32 cellular contexts compared by ENCODE assay signal in the genomic region with DNA sequence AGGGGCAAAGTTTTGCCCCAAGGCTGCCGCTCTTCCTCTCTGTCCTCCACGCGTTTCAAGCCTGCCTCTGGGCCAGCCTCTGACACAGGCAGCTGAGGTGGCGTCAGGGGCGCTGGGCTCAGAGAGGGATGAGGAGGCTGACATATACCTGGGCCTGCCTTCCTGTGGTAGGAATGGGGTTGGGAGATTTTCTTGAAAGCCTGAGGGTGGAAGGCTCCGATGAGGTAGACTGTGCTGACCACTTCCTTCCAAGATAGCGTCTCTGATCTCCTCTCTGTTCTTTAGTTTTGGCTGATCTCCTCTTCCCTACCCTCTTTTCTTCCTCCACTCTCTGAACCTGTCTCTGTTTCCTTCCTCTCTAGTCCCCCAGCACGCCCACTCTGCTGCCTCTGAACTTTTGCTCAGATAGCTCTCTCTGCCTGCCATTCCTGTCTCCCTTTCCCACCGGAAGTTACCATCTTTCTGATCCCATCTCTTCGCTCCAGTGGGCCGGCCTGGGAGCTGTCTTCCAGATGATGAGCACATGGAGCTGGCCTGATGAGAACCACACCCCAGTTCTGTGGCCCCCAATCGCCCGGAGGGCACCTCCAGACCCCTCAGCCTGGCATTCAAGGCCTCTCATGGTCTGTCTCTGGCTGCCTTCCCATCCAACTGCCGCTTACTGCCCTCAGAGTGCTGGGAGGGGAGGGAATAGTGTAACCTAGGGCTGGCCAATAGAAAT. TPM values are rescaled to one million over a fixed set of nuclear protein-coding genes. Genes with fewer than 3 reads are reported as not detected.
DNase-seq lines count a peak whose midpoint lies in the region; ATAC-seq and TF ChIP-seq lines count a peak whose summit lies in the region.
"Had no signal": no experiment of that assay in that cellular context is flagged by ENCODE, and none has a peak within 500 bp of the region (broad histone marks: within the 10 kb centered on the region; RNA-seq: fewer than 3 reads in every experiment).

No MANE protein-coding gene starts in this region.

- H3K4me1 ChIP-seq in GM23338 (ENCODE audit: insufficient read depth): no peaks in the 10 kb centered on the region
- H3K4me1 ChIP-seq: psoas muscle, sigmoid colon had no signal

- no peaks in the 10 kb centered on the region for H3K79me2 ChIP-seq in GM23338 (replicated peaks; ENCODE audit: insufficient read depth)

- intact Hi-C loops in activated CD4-positive, alpha-beta T cell treated with anti-CD3 and anti-CD28 coated beads for 36 hours (cut with DNase I, micrococcal nuclease): no loop called here
- intact Hi-C loops in Right ventricle myocardium inferior (cut with DNase I): no loop called here

- ATAC-seq in activated CD4-positive, alpha-beta T cell treated with anti-CD3 and anti-CD28 coated beads for 36 hours: peak; percentile 39
- no peak for ATAC-seq in GM23338
- no peak for ATAC-seq in activated naive CD8-positive, alpha-beta T cell treated with anti-CD3 and anti-CD28 coated beads, Interleukin-2, amount 50 U/mL, for 24 hours
- no peak for ATAC-seq in Right ventricle myocardium inferior
- ATAC-seq in HG02759 (IDR thresholded peaks at IDR 0.05; ENCODE audit: unreplicated experiment): no peak
- ATAC-seq: HepG2, left ventricle myocardium superior, psoas muscle, SK-N-SH treated with all-trans-retinoic acid at 6 μM for 48 hours had no signal

- H3F3A ChIP-seq in GM23338 (replicated peaks; ENCODE audit: low read depth): no peaks in the 10 kb centered on the region

- no peak overlapping the region for H3K4me2 ChIP-seq in GM23338
- H3K4me2 ChIP-seq: PC-9 had no signal

- no peaks in the 10 kb centered on the region for H3K36me3 ChIP-seq in GM23338 (ENCODE audit: insufficient read depth)
- H3K36me3 ChIP-seq: sigmoid colon had no signal

- no peak overlapping the region for H3K27ac ChIP-seq in GM23338 (ENCODE audit: low read depth)
- H3K27ac ChIP-seq: PC-9, psoas muscle, sigmoid colon had no signal

- no peaks in the 10 kb centered on the region for H4K20me1 ChIP-seq in GM23338 (replicated peaks; ENCODE audit: insufficient read depth)

- H3K27me3 Mint-ChIP-seq in activated CD4-positive, alpha-beta T cell treated with anti-CD3 and anti-CD28 coated beads for 36 hours: peaks cover 4% of the 10 kb centered on the region
- H3K27me3 Mint-ChIP-seq in GM23338 (ENCODE audit: insufficient read depth, low read depth, poor library complexity) (peaks cover 8% of the 10 kb centered on the region), neural crest cell (ENCODE audit: low read depth) (no peaks in the 10 kb centered on the region)
- peaks cover under 1% of the 10 kb centered on the region for H3K27me3 Mint-ChIP-seq in activated naive CD8-positive, alpha-beta T cell treated with anti-CD3 and anti-CD28 coated beads, Interleukin-2, amount 50 U/mL, for 24 hours

- no peak overlapping the region for H3K4me3 ChIP-seq in GM23338
- H3K4me3 ChIP-seq: PC-9, psoas muscle, sigmoid colon had no signal

- H3K9me2 ChIP-seq in GM23338 (ENCODE audit: insufficient read depth): no peaks in the 10 kb centered on the region

- CTCF ChIA-PET in activated CD4-positive, alpha-beta T cell treated with anti-CD3 and anti-CD28 coated beads for 36 hours (lab: Charles Lee): interaction anchor here (0.6 to 0.7 kb wide), 3 partner anchors 254 to 777 kb away, joined by 3 read pairs; no protein-coding TSS in a partner anchor

- no peaks in the 10 kb centered on the region for H3K9me3 Mint-ChIP-seq in activated CD4-positive, alpha-beta T cell treated with anti-CD3 and anti-CD28 coated beads for 36 hours (ENCODE audit: low read depth)
- H3K9me3 Mint-ChIP-seq in GM23338: no peaks in the 10 kb centered on the region
- H3K9me3 Mint-ChIP-seq in activated naive CD8-positive, alpha-beta T cell treated with anti-CD3 and anti-CD28 coated beads, Interleukin-2, amount 50 U/mL, for 24 hours: no peaks in the 10 kb centered on the region
- H3K9me3 Mint-ChIP-seq in neural crest cell: no peaks in the 10 kb centered on the region
- H3K9me3 Mint-ChIP-seq: activated naive CD4-positive, alpha-beta T cell treated with anti-CD3 and anti-CD28 coated beads, Interleukin-2, amount 10 ng/mL, durations not matched to agents 7 days and 5 days; CD14-positive monocyte; mesothelial cell of epicardium had no signal

- no peak for DNase-seq in activated CD4-positive, alpha-beta T cell treated with anti-CD3 and anti-CD28 coated beads for 36 hours
- no peak for DNase-seq in activated CD4-positive, alpha-beta T cell treated with anti-CD3 and anti-CD28 coated beads, Interleukin-2, amount 50 U/mL, for 4 hours
- no peak for DNase-seq in GM23338 (ENCODE audit: low spot score)
- no peak for DNase-seq in activated naive CD8-positive, alpha-beta T cell treated with anti-CD3 and anti-CD28 coated beads, Interleukin-2, amount 50 U/mL, for 24 hours
- no peak for DNase-seq in neural crest cell (ENCODE audit: low read depth, low spot score)
- no peak for DNase-seq in Right ventricle myocardium inferior (ENCODE audit: missing footprints)
- no peak for DNase-seq in foreskin melanocyte
- DNase-seq: 8988T; activated CD4-positive, alpha-beta T cell treated with anti-CD3 and anti-CD28 coated beads for 1 hour; activated naive CD4-positive, alpha-beta T cell treated with anti-CD3 and anti-CD28 coated beads, Interleukin-2, amount 10 ng/mL, durations not matched to agents 7 days and 5 days; anterior cingulate cortex; Calu3; DMS79 treated with DMSO at 0.1 percent for 48 hours; GF-D8; left ventricle myocardium superior; NCI-H146; NCI-H226; NCI-H526 treated with DMSO at 0.1 percent for 48 hours; nucleus accumbens; PC-9; psoas muscle; sigmoid colon; stimulated activated CD4-positive, alpha-beta T cell treated with anti-CD3 and anti-CD28 coated beads, Interleukin-12 subunit alpha, Interleukin-12 subunit beta, amount 100 ng/mL, for 4 hours; stimulated activated CD4-positive, alpha-beta T cell treated with anti-CD3 and anti-CD28 coated beads, Interleukin-2, amount 100 ng/mL, for 48 hours; trophoblast cell had no signal

- no peak for TF ChIP-seq CTCF in GM23338 (conservative IDR thresholded peaks at IDR 0.05; ENCODE audit: low read depth in 2 of 2)
- no peak for TF ChIP-seq CTCF in neural crest cell (conservative IDR thresholded peaks at IDR 0.05)

- no peaks in the 10 kb centered on the region for H3K36me3 Mint-ChIP-seq in activated CD4-positive, alpha-beta T cell treated with anti-CD3 and anti-CD28 coated beads for 36 hours (ENCODE audit: low read depth)
- H3K36me3 Mint-ChIP-seq in GM23338 (ENCODE audit: low read depth) (no peaks in the 10 kb centered on the region), neural crest cell (ENCODE audit: low read depth) (no peaks in the 10 kb centered on the region)
- H3K36me3 Mint-ChIP-seq in activated naive CD8-positive, alpha-beta T cell treated with anti-CD3 and anti-CD28 coated beads, Interleukin-2, amount 50 U/mL, for 24 hours (ENCODE audit: low read depth): no peaks in the 10 kb centered on the region
- H3K36me3 Mint-ChIP-seq: activated naive CD4-positive, alpha-beta T cell treated with anti-CD3 and anti-CD28 coated beads, Interleukin-2, amount 10 ng/mL, durations not matched to agents 7 days and 5 days; CD14-positive monocyte; mesothelial cell of epicardium had no signal

- H2AFZ ChIP-seq in GM23338: 0 out of 2 replicates have a peak overlapping the region, but pooled peaks have one; percentile 14
- H2AFZ ChIP-seq: PC-9 had no signal

- no peaks in the 10 kb centered on the region for H3K27me3 ChIP-seq in GM23338 (ENCODE audit: insufficient read depth)
- H3K27me3 ChIP-seq: sigmoid colon had no signal

- no peak overlapping the region for H3K27ac Mint-ChIP-seq in activated CD4-positive, alpha-beta T cell treated with anti-CD3 and anti-CD28 coated beads for 36 hours
- no peak overlapping the region for H3K27ac Mint-ChIP-seq in GM23338
- H3K27ac Mint-ChIP-seq in activated naive CD8-positive, alpha-beta T cell treated with anti-CD3 and anti-CD28 coated beads, Interleukin-2, amount 50 U/mL, for 24 hours: peak overlapping the region; percentile 11
- peak overlapping the region; percentile 90 for H3K27ac Mint-ChIP-seq in neural crest cell (ENCODE audit: unreplicated experiment)
- H3K27ac Mint-ChIP-seq: activated naive CD4-positive, alpha-beta T cell treated with anti-CD3 and anti-CD28 coated beads, Interleukin-2, amount 10 ng/mL, durations not matched to agents 7 days and 5 days; CD14-positive monocyte; mesothelial cell of epicardium had no signal

- peaks cover 7% of the 10 kb centered on the region for H3K4me1 Mint-ChIP-seq in activated CD4-positive, alpha-beta T cell treated with anti-CD3 and anti-CD28 coated beads for 36 hours
- peaks cover 2% of the 10 kb centered on the region; the same call in 2 of the 3 replicates for H3K4me1 Mint-ChIP-seq in GM23338
- H3K4me1 Mint-ChIP-seq in activated naive CD8-positive, alpha-beta T cell treated with anti-CD3 and anti-CD28 coated beads, Interleukin-2, amount 50 U/mL, for 24 hours: peaks cover 7% of the 10 kb centered on the region
- no peaks in the 10 kb centered on the region for H3K4me1 Mint-ChIP-seq in neural crest cell
- H3K4me1 Mint-ChIP-seq: CD14-positive monocyte had no signal

- POLR2A ChIA-PET in activated CD4-positive, alpha-beta T cell treated with anti-CD3 and anti-CD28 coated beads for 36 hours (lab: Charles Lee): no interaction called here

- H3K4me3 Mint-ChIP-seq in activated CD4-positive, alpha-beta T cell treated with anti-CD3 and anti-CD28 coated beads for 36 hours: no peak overlapping the region
- H3K4me3 Mint-ChIP-seq in GM23338: no peak overlapping the region
- no peak overlapping the region for H3K4me3 Mint-ChIP-seq in activated naive CD8-positive, alpha-beta T cell treated with anti-CD3 and anti-CD28 coated beads, Interleukin-2, amount 50 U/mL, for 24 hours
- no peak overlapping the region for H3K4me3 Mint-ChIP-seq in neural crest cell
- H3K4me3 Mint-ChIP-seq: activated naive CD4-positive, alpha-beta T cell treated with anti-CD3 and anti-CD28 coated beads, Interleukin-2, amount 10 ng/mL, durations not matched to agents 7 days and 5 days; CD14-positive monocyte; mesothelial cell of epicardium had no signal

TF ChIP-seq in GM23338, 12 proteins besides CTCF, POLR2A, EP300 and RAD21:
- TF ChIP-seq JUNB (IDR thresholded peaks at IDR 0.05; ENCODE audit: unreplicated experiment) (no peak), POLR2AphosphoS5 (IDR thresholded peaks at IDR 0.05; ENCODE audit: low read depth) (no peak)

RNA-seq across cellular contexts. Expression of a gene that starts 32.5 kb away (rescaled TPM):
- not detected for total RNA-seq in activated CD4-positive, alpha-beta T cell treated with anti-CD3 and anti-CD28 coated beads for 36 hours
- 2.9 and 5.6 TPM in 2 replicates for total RNA-seq in GM23338 (2014; rRNA removed; shearing (Covaris generic))
- 2.3 and 3.2 TPM in 2 replicates for polyA plus RNA-seq in GM23338 (2016; fragmentation: Nextera tagmentation; extraction: Ambion mirVana)
- total RNA-seq in neural crest cell (2.1 and 2.7 TPM in 2 replicates), Right ventricle myocardium inferior (not detected)
- total RNA-seq: left ventricle myocardium superior; PC-9; psoas muscle; sigmoid colon; subcutaneous adipose tissue; T-helper 2 cell treated with Interferon-gamma antibody and Interleukin-4, amounts not matched to agents 100 ng/mL and 5 ng/mL, for 36 hours had no signal
- polyA plus RNA-seq: CD14-positive monocyte, psoas muscle had no signal

Comparison
In these comparisons a context has a peak if more than half of its experiments do, and no peak if none do; other contexts are left out.
1. H3K27ac Mint-ChIP-seq: peak in activated naive CD8-positive, alpha-beta T cell treated with anti-CD3 and anti-CD28 coated beads, Interleukin-2, amount 50 U/mL, for 24 hours (single experiment) and neural crest cell (single experiment); none in activated CD4-positive, alpha-beta T cell treated with anti-CD3 and anti-CD28 coated beads for 36 hours (single experiment) and GM23338 (single experiment).